8 cellular contexts compared by ENCODE assay signal in the genomic region with DNA sequence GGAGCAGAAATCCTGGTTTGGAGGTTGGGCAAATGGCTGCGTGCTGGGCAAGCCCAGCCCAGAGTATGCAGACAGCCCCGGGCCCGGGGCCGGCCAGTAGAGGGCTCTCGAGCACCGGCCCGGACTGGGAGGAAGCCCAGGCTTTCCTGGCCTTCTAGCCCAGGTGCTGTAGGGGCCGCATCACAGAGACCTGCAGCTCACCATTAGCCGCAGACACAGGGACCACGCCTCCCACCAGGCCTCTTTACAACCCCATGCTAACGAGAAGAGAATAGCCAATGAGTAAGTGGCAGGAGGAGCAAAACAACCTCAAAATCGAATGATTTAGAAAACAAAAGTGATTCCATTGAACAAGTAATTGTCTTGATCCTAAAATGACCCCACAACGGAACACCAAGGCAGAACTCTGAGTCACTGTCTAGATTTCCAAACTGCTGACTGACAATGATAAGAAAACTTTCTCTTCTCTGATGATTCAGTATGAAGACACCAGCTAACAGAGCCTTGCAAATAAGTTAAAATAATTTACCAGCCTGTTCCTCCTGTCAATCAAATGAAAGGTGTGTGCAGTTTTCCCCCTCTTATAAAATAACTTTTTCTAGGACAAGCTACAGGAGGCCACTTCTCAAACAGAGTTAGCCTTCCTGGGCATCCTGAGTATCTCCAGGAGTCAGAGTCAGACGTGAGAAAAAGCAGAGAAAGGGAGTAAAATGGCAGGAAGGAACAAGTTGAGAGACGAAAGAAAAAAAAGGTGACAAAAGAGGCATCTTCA.
DNase-seq lines count a peak whose midpoint lies in the region; ATAC-seq lines count a peak whose summit lies in the region.

No MANE protein-coding gene starts in this region.

- ATAC-seq in GM18498 (IDR thresholded peaks at IDR 0.05; ENCODE audit: unreplicated experiment): peak; percentile 64
- peak; percentile 71 for ATAC-seq in HG03108 (IDR thresholded peaks at IDR 0.05; ENCODE audit: unreplicated experiment)
- ATAC-seq in activated CD8-positive, alpha-beta T cell treated with anti-CD3 and anti-CD28 coated beads, Interleukin-2, amount 10 ng/mL, durations not matched to agents 7 days and 5 days: peak; percentile 96
- ATAC-seq in effector memory CD8-positive, alpha-beta T cell (replicated peaks): peak; percentile 98

- no peaks in the 10 kb centered on the region for H3K36me3 Mint-ChIP-seq in activated CD8-positive, alpha-beta T cell treated with anti-CD3 and anti-CD28 coated beads, Interleukin-2, amount 10 ng/mL, durations not matched to agents 7 days and 5 days (ENCODE audit: low read depth)
- peaks cover 6% of the 10 kb centered on the region for H3K36me3 Mint-ChIP-seq in effector memory CD8-positive, alpha-beta T cell (ENCODE audit: insufficient read depth)

- peak overlapping the region; percentile 73 for H2AFZ ChIP-seq in ACC112 (ENCODE audit: low read length, unreplicated experiment)

- WGBS in mesodermal cell (ENCODE audit: insufficient coverage in 2 of 2), 2 experiments: 24 to 41% methylated on average over 6 to 11 of the region's 15 CpGs

- CTCF ChIA-PET in activated CD8-positive, alpha-beta T cell treated with anti-CD3 and anti-CD28 coated beads, Interleukin-2, amount 10 ng/mL, durations not matched to agents 7 days and 5 days (lab: Charles Lee): interaction anchor here (0.7 to 11.9 kb wide), 20 partner anchors 9 to 357 kb away, joined by 3 to 179 read pairs (median 4); a partner anchor contains a TSS

- H3K79me2 ChIP-seq in ACC112 (ENCODE audit: control insufficient read depth, insufficient read depth, low read length, unreplicated experiment): no peaks in the 10 kb centered on the region

- no peaks in the 10 kb centered on the region for H3K27me3 ChIP-seq in ACC112 (ENCODE audit: insufficient read depth, low read length)

- no peaks in the 10 kb centered on the region for H3K9me3 Mint-ChIP-seq in activated CD8-positive, alpha-beta T cell treated with anti-CD3 and anti-CD28 coated beads, Interleukin-2, amount 10 ng/mL, durations not matched to agents 7 days and 5 days (ENCODE audit: insufficient read depth)
- H3K9me3 Mint-ChIP-seq in effector memory CD8-positive, alpha-beta T cell: no peaks in the 10 kb centered on the region

- POLR2A ChIA-PET in activated CD8-positive, alpha-beta T cell treated with anti-CD3 and anti-CD28 coated beads, Interleukin-2, amount 10 ng/mL, durations not matched to agents 7 days and 5 days (lab: Charles Lee): no interaction called here

- H3K4me3 ChIP-seq in ACC112 (ENCODE audit: low read depth, low read length) (peak overlapping the region; percentile 61), mesodermal cell (ENCODE audit: extremely low read depth, insufficient read depth, low read length, poor library complexity, severe bottlenecking) (no peak overlapping the region)

- peak; percentile 73 for DNase-seq in NCI-H526 treated with DMSO at 0.1 percent for 48 hours (lab: John Stamatoyannopoulos, UW)
- DNase-seq in activated CD8-positive, alpha-beta T cell treated with anti-CD3 and anti-CD28 coated beads, Interleukin-2, amount 10 ng/mL, durations not matched to agents 7 days and 5 days: peak; percentile 68
- peak; percentile 46 to 62 (median 50) for DNase-seq in effector memory CD8-positive, alpha-beta T cell
- peak; percentile 11 to 25 for DNase-seq in stimulated activated CD8-positive, alpha-beta memory T cell treated with anti-CD3 and anti-CD28 coated beads, Interleukin-4, amount 100 ng/mL, for 4 hours (ENCODE audit: low read depth in 2 of 2, low spot score in 1 of 2)

- H3K27ac Mint-ChIP-seq in activated CD8-positive, alpha-beta T cell treated with anti-CD3 and anti-CD28 coated beads, Interleukin-2, amount 10 ng/mL, durations not matched to agents 7 days and 5 days: no peak overlapping the region
- peak overlapping the region in 1 of 2 donors; percentile 42 for H3K27ac Mint-ChIP-seq in effector memory CD8-positive, alpha-beta T cell

- peak overlapping the region; percentile 56 for H3K27ac ChIP-seq in ACC112 (ENCODE audit: low read depth, low read length)
- H3K27ac ChIP-seq in mesodermal cell (ENCODE audit: low read depth, low read length, severe bottlenecking): peak overlapping the region; percentile 53

- no peaks in the 10 kb centered on the region for H3K36me3 ChIP-seq in ACC112 (ENCODE audit: insufficient read depth, low read length)
- H3K36me3 ChIP-seq in mesodermal cell (ENCODE audit: control insufficient read depth, insufficient read depth, low read length): no peaks in the 10 kb centered on the region

- H3K4me1 Mint-ChIP-seq in activated CD8-positive, alpha-beta T cell treated with anti-CD3 and anti-CD28 coated beads, Interleukin-2, amount 10 ng/mL, durations not matched to agents 7 days and 5 days (ENCODE audit: low read depth): peaks cover 11% of the 10 kb centered on the region
- H3K4me1 Mint-ChIP-seq in effector memory CD8-positive, alpha-beta T cell (ENCODE audit: low read depth in 2 of 2): peaks cover 7 to 11% of the 10 kb centered on the region in 2 donors

- no peaks in the 10 kb centered on the region for H3K27me3 Mint-ChIP-seq in activated CD8-positive, alpha-beta T cell treated with anti-CD3 and anti-CD28 coated beads, Interleukin-2, amount 10 ng/mL, durations not matched to agents 7 days and 5 days (ENCODE audit: low read depth)
- H3K27me3 Mint-ChIP-seq in effector memory CD8-positive, alpha-beta T cell: peaks cover 0 to 13% of the 10 kb centered on the region in 2 donors

- peaks cover 25% of the 10 kb centered on the region for H3K4me1 ChIP-seq in ACC112 (ENCODE audit: control insufficient read depth, insufficient read depth, low read length, unreplicated experiment)
- H3K4me1 ChIP-seq in mesodermal cell (ENCODE audit: control insufficient read depth, insufficient read depth, low read length, poor library complexity, severe bottlenecking): peaks cover 19% of the 10 kb centered on the region

- H3K4me3 Mint-ChIP-seq in activated CD8-positive, alpha-beta T cell treated with anti-CD3 and anti-CD28 coated beads, Interleukin-2, amount 10 ng/mL, durations not matched to agents 7 days and 5 days: no peak overlapping the region
- H3K4me3 Mint-ChIP-seq in effector memory CD8-positive, alpha-beta T cell: peak overlapping the region; percentile 35 to 64

- no peaks in the 10 kb centered on the region for H3K9me3 ChIP-seq in mesodermal cell (ENCODE audit: control insufficient read depth, low read length)

Comparison
In these comparisons a context has a peak if more than half of its experiments do, and no peak if none do; other contexts are left out.
1. DNase-seq: peak in every context shown above with its lines; median percentile 73 in NCI-H526 treated with DMSO at 0.1 percent for 48 hours; 68 in activated CD8-positive, alpha-beta T cell treated with anti-CD3 and anti-CD28 coated beads, Interleukin-2, amount 10 ng/mL, durations not matched to agents 7 days and 5 days; 50 in effector memory CD8-positive, alpha-beta T cell; 18 in stimulated activated CD8-positive, alpha-beta memory T cell treated with anti-CD3 and anti-CD28 coated beads, Interleukin-4, amount 100 ng/mL, for 4 hours.